Comparison of ENCODE assay signal across 11 cellular contexts in genomic region chr21:46049890-46050650, GRCh38. TPM values are rescaled to one million over a fixed set of nuclear protein-coding genes. Genes with fewer than 3 reads are reported as not detected.
A peak's percentile ranks its signal among the peaks of the same experiment; 100 is the strongest.
DNase-seq lines count a peak whose midpoint lies in the region; ATAC-seq and TF ChIP-seq lines count a peak whose summit lies in the region.
"Had no signal": no experiment of that assay in that cellular context is flagged by ENCODE, and none has a peak within 500 bp of the region (broad histone marks: within the 10 kb centered on the region; RNA-seq: fewer than 3 reads in every experiment).

No MANE protein-coding gene starts in this region.

- peak; percentile 6 for DNase-seq in activated CD4-positive, alpha-beta memory T cell treated with anti-CD3 and anti-CD28 coated beads, Interleukin-2, amount 10 ng/mL, durations not matched to agents 7 days and 5 days
- DNase-seq in activated CD4-positive, alpha-beta memory T cell treated with anti-CD3 and anti-CD28 coated beads for 36 hours: no peak
- DNase-seq in left ventricle myocardium inferior (no peak), ovary (peak in 4 of 5 donors; percentile 57 to 69 (median 66)), upper lobe of right lung (no peak), midbrain (lab: John Stamatoyannopoulos, UW) (no peak)
- no peak for DNase-seq in NK-92 treated with Interleukin-12 subunit alpha and Interleukin-12 subunit beta, amount 100 ng/mL, for 24 hours (lab: John Stamatoyannopoulos, UW)
- DNase-seq in stimulated activated naive CD4-positive, alpha-beta T cell treated with Interleukin-2 at 50 U/mL for 16 hours (lab: John Stamatoyannopoulos, UW): no peak
- DNase-seq: Calu3 had no signal

- H3K4me3 Mint-ChIP-seq in activated CD4-positive, alpha-beta memory T cell treated with anti-CD3 and anti-CD28 coated beads, Interleukin-2, amount 10 ng/mL, durations not matched to agents 7 days and 5 days: no peak overlapping the region
- H3K4me3 Mint-ChIP-seq in activated CD4-positive, alpha-beta memory T cell treated with anti-CD3 and anti-CD28 coated beads for 36 hours: no peak overlapping the region
- H3K4me3 Mint-ChIP-seq: IgD-negative memory B cell had no signal

- H3K36me3 Mint-ChIP-seq in activated CD4-positive, alpha-beta memory T cell treated with anti-CD3 and anti-CD28 coated beads, Interleukin-2, amount 10 ng/mL, durations not matched to agents 7 days and 5 days (ENCODE audit: low read depth): no peaks in the 10 kb centered on the region
- no peaks in the 10 kb centered on the region for H3K36me3 Mint-ChIP-seq in activated CD4-positive, alpha-beta memory T cell treated with anti-CD3 and anti-CD28 coated beads for 36 hours
- H3K36me3 Mint-ChIP-seq: IgD-negative memory B cell had no signal

- no peak overlapping the region for H3K4me3 ChIP-seq in left ventricle myocardium inferior
- H3K4me3 ChIP-seq in ovary: no peak overlapping the region
- H3K4me3 ChIP-seq in upper lobe of right lung: no peak overlapping the region

- TF ChIP-seq EP300 in ovary (IDR thresholded peaks at IDR 0.05): no peak

- intact Hi-C loops in activated CD4-positive, alpha-beta memory T cell treated with anti-CD3 and anti-CD28 coated beads for 36 hours (cut with micrococcal nuclease): no loop called here
- intact Hi-C loops in left ventricle myocardium inferior (cut with micrococcal nuclease): no loop called here
- intact Hi-C loops in ovary (cut with DNase I): loop anchor here in 1 of 4 donors (10.0 kb wide), 1 partner anchor 75 kb away; no protein-coding TSS in a partner anchor
- intact Hi-C loops in upper lobe of right lung (cut with DNase I): no loop called here

- CTCF ChIA-PET in activated CD4-positive, alpha-beta memory T cell treated with anti-CD3 and anti-CD28 coated beads, Interleukin-2, amount 10 ng/mL, durations not matched to agents 7 days and 5 days (lab: Charles Lee): no interaction called here
- CTCF ChIA-PET in activated CD4-positive, alpha-beta memory T cell treated with anti-CD3 and anti-CD28 coated beads for 36 hours (lab: Charles Lee): no interaction called here

- H3K27me3 ChIP-seq in left ventricle myocardium inferior (ENCODE audit: low read depth) (no peaks in the 10 kb centered on the region), ovary (no peaks in the 10 kb centered on the region), upper lobe of right lung (no peaks in the 10 kb centered on the region)

- H3K27ac ChIP-seq in left ventricle myocardium inferior (replicated peaks) (peak overlapping the region; percentile 84), ovary (peak overlapping the region; percentile 84 to 96), upper lobe of right lung (peak overlapping the region; percentile 56)
- H3K27ac ChIP-seq: 22Rv1 had no signal

- peaks cover 28% of the 10 kb centered on the region for H3K4me1 ChIP-seq in left ventricle myocardium inferior
- H3K4me1 ChIP-seq in ovary (ENCODE audit: insufficient read depth): peaks cover 23% of the 10 kb centered on the region
- H3K4me1 ChIP-seq in upper lobe of right lung: peaks cover 8% of the 10 kb centered on the region

- TF ChIP-seq CTCF in left ventricle myocardium inferior (IDR thresholded peaks at IDR 0.05; ENCODE audit: borderline replicate concordance): no peak
- no peak for TF ChIP-seq CTCF in ovary (IDR thresholded peaks at IDR 0.05)
- TF ChIP-seq CTCF in upper lobe of right lung (IDR thresholded peaks at IDR 0.05): no peak

- H3K9me3 ChIP-seq in left ventricle myocardium inferior (replicated peaks): peaks cover 4% of the 10 kb centered on the region
- no peaks in the 10 kb centered on the region for H3K9me3 ChIP-seq in ovary
- H3K9me3 ChIP-seq in upper lobe of right lung: no peaks in the 10 kb centered on the region

- no peak for TF ChIP-seq POLR2A in ovary (IDR thresholded peaks at IDR 0.05)

- no peak overlapping the region for H3K27ac Mint-ChIP-seq in activated CD4-positive, alpha-beta memory T cell treated with anti-CD3 and anti-CD28 coated beads, Interleukin-2, amount 10 ng/mL, durations not matched to agents 7 days and 5 days
- H3K27ac Mint-ChIP-seq in activated CD4-positive, alpha-beta memory T cell treated with anti-CD3 and anti-CD28 coated beads for 36 hours: no peak overlapping the region
- H3K27ac Mint-ChIP-seq: IgD-negative memory B cell had no signal

- POLR2A ChIA-PET in activated CD4-positive, alpha-beta memory T cell treated with anti-CD3 and anti-CD28 coated beads, Interleukin-2, amount 10 ng/mL, durations not matched to agents 7 days and 5 days (lab: Charles Lee): no interaction called here
- POLR2A ChIA-PET in activated CD4-positive, alpha-beta memory T cell treated with anti-CD3 and anti-CD28 coated beads for 36 hours (lab: Charles Lee): no interaction called here

- H3K36me3 ChIP-seq in left ventricle myocardium inferior: no peaks in the 10 kb centered on the region
- no peaks in the 10 kb centered on the region for H3K36me3 ChIP-seq in ovary
- no peaks in the 10 kb centered on the region for H3K36me3 ChIP-seq in upper lobe of right lung

- no peaks in the 10 kb centered on the region for H3K4me1 Mint-ChIP-seq in activated CD4-positive, alpha-beta memory T cell treated with anti-CD3 and anti-CD28 coated beads, Interleukin-2, amount 10 ng/mL, durations not matched to agents 7 days and 5 days
- no peaks in the 10 kb centered on the region for H3K4me1 Mint-ChIP-seq in activated CD4-positive, alpha-beta memory T cell treated with anti-CD3 and anti-CD28 coated beads for 36 hours (ENCODE audit: low read depth)
- H3K4me1 Mint-ChIP-seq: IgD-negative memory B cell had no signal

- 88 to 92% (median 90%) methylated on average over 32 of the region's 32 CpGs for WGBS in ovary, 3 donors

- H3K9me3 Mint-ChIP-seq in activated CD4-positive, alpha-beta memory T cell treated with anti-CD3 and anti-CD28 coated beads, Interleukin-2, amount 10 ng/mL, durations not matched to agents 7 days and 5 days: no peaks in the 10 kb centered on the region
- no peaks in the 10 kb centered on the region for H3K9me3 Mint-ChIP-seq in activated CD4-positive, alpha-beta memory T cell treated with anti-CD3 and anti-CD28 coated beads for 36 hours

- H3K27me3 Mint-ChIP-seq in activated CD4-positive, alpha-beta memory T cell treated with anti-CD3 and anti-CD28 coated beads, Interleukin-2, amount 10 ng/mL, durations not matched to agents 7 days and 5 days: no peaks in the 10 kb centered on the region
- H3K27me3 Mint-ChIP-seq in activated CD4-positive, alpha-beta memory T cell treated with anti-CD3 and anti-CD28 coated beads for 36 hours: peaks cover 5% of the 10 kb centered on the region
- H3K27me3 Mint-ChIP-seq: IgD-negative memory B cell had no signal

- ATAC-seq in upper lobe of right lung: no peak

RNA-seq across cellular contexts. Expression of gene COL6A2, which starts 47.8 kb away (rescaled TPM):
- total RNA-seq in activated CD4-positive, alpha-beta memory T cell treated with anti-CD3 and anti-CD28 coated beads, Interleukin-2, amount 10 ng/mL, durations not matched to agents 7 days and 5 days: 1 to 10 TPM; 1.1 to 1.6 TPM
- total RNA-seq in activated CD4-positive, alpha-beta memory T cell treated with anti-CD3 and anti-CD28 coated beads for 36 hours: 1 to 10 TPM; 4.3 to 4.8 TPM
- total RNA-seq in left ventricle myocardium inferior: 157 TPM
- 1,000 to 10,000 TPM in 1 of 7 donors, 100 to 1,000 TPM in 6; 222 to 1,092 (median 831) TPM for total RNA-seq in ovary
- polyA plus RNA-seq in ovary: 100 to 1,000 TPM in 1 of 2 donors, 10 to 100 TPM in 1; 50.9 to 818 TPM
- total RNA-seq in upper lobe of right lung: 269 TPM

Comparison
In these comparisons a context has a peak if more than half of its experiments do, and no peak if none do; other contexts are left out.
1. DNase-seq: peak in activated CD4-positive, alpha-beta memory T cell treated with anti-CD3 and anti-CD28 coated beads, Interleukin-2, amount 10 ng/mL, durations not matched to agents 7 days and 5 days (single experiment) and ovary (4 of 5); none in activated CD4-positive, alpha-beta memory T cell treated with anti-CD3 and anti-CD28 coated beads for 36 hours (single experiment), left ventricle myocardium inferior (single experiment), upper lobe of right lung (single experiment), midbrain (single experiment), NK-92 treated with Interleukin-12 subunit alpha and Interleukin-12 subunit beta, amount 100 ng/mL, for 24 hours (single experiment) and stimulated activated naive CD4-positive, alpha-beta T cell treated with Interleukin-2 at 50 U/mL for 16 hours (single experiment).
2. RNA of gene COL6A2, which starts 47.8 kb away (total RNA-seq): 222 to 1,092 TPM in ovary, 269 TPM in upper lobe of right lung (single experiment) and 157 TPM in left ventricle myocardium inferior (single experiment); 4.3 to 4.8 TPM in activated CD4-positive, alpha-beta memory T cell treated with anti-CD3 and anti-CD28 coated beads for 36 hours and 1.1 to 1.6 TPM in activated CD4-positive, alpha-beta memory T cell treated with anti-CD3 and anti-CD28 coated beads, Interleukin-2, amount 10 ng/mL, durations not matched to agents 7 days and 5 days; every median in the first group is over 10 times any median in the second.
3. Peak in every context shown above with its lines, with median percentiles within 50 percentile points of each other: H3K27ac ChIP-seq.